ENCODE assay signal across 17 cellular contexts in genomic region chr3:37032961-37033360, GRCh38. TPM values are rescaled to one million over a fixed set of nuclear protein-coding genes. Genes with fewer than 3 reads are reported as not detected.
DNase-seq lines count a peak whose midpoint lies in the region; TF ChIP-seq lines count a peak whose summit lies in the region.
"Had no signal": no experiment of that assay in that cellular context is flagged by ENCODE, and none has a peak within 500 bp of the region (broad histone marks: within the 10 kb centered on the region; RNA-seq: fewer than 3 reads in every experiment).

No MANE protein-coding gene starts in this region.

- DNase-seq in fibroblast of the aortic adventitia (ENCODE audit: low read depth) (peak; percentile 92), mucosa of gallbladder (ENCODE audit: low spot score) (peak; percentile 24), superior temporal gyrus (ENCODE audit: extremely low spot score) (peak; percentile 60), brain microvascular endothelial cell (no peak), MV-4-11 (lab: John Stamatoyannopoulos, UW) (no peak), GF-D8 (lab: John Stamatoyannopoulos, UW) (no peak)
- DNase-seq in activated CD8-positive, alpha-beta memory T cell treated with anti-CD3 and anti-CD28 coated beads for 24 hours: no peak
- DNase-seq: activated naive CD8-positive, alpha-beta T cell treated with anti-CD3 and anti-CD28 coated beads for 36 hours; CD4-positive, alpha-beta memory T cell; effector CD4-positive, alpha-beta T cell; mammary epithelial cell; naive thymus-derived CD4-positive, alpha-beta T cell; NCI-H1436; stimulated activated CD8-positive, alpha-beta memory T cell treated with anti-CD3 and anti-CD28 coated beads, Interleukin-4, amount 100 ng/mL, for 48 hours had no signal

- H3K36me3 ChIP-seq in brain microvascular endothelial cell (replicated peaks): peaks cover 20% of the 10 kb centered on the region
- H3K36me3 ChIP-seq: breast epithelium had no signal

- no peaks in the 10 kb centered on the region for H3K27me3 ChIP-seq in brain microvascular endothelial cell (replicated peaks)
- H3K27me3 ChIP-seq: breast epithelium, suprapubic skin had no signal

- H3K4me3 ChIP-seq in fibroblast of the aortic adventitia (ENCODE audit: low read depth, low read length) (no peak overlapping the region), brain microvascular endothelial cell (ENCODE audit: low read depth, low read length) (no peak overlapping the region)
- H3K4me3 ChIP-seq: breast epithelium, suprapubic skin had no signal

- TF ChIP-seq CTCF in fibroblast of the aortic adventitia (IDR thresholded peaks at IDR 0.05; ENCODE audit: insufficient read depth, low read length) (no peak), brain microvascular endothelial cell (IDR thresholded peaks at IDR 0.05; ENCODE audit: low read depth, low read length, missing control alignments) (no peak)

- H3K27ac ChIP-seq in angular gyrus (ENCODE audit: low read depth, low read length) (peak overlapping the region; percentile 34), brain microvascular endothelial cell (no peak overlapping the region)
- H3K27ac ChIP-seq: suprapubic skin had no signal

- in situ Hi-C loops in brain microvascular endothelial cell (cut with HindIII; ENCODE audit: low pct_ligation_motif_present, low sequenced_read_pairs): loop anchor here (25.0 kb wide), 1 partner anchor 179 kb away; no protein-coding TSS in a partner anchor

RNA-seq across cellular contexts. Expression of gene MLH1, which starts 39.6 kb away (rescaled TPM):
- total RNA-seq in fibroblast of the aortic adventitia (ENCODE audit: low replicate concordance) (56.5 and 63.6 TPM in 2 replicates), mucosa of gallbladder (30.0 TPM)

RNA-seq across cellular contexts. Expression of gene EPM2AIP1, which starts 40.0 kb away (rescaled TPM):
- total RNA-seq in fibroblast of the aortic adventitia (ENCODE audit: low replicate concordance) (26.5 and 45.6 TPM in 2 replicates), mucosa of gallbladder (24.6 TPM)

Comparison
In these comparisons a context has a peak if more than half of its experiments do, and no peak if none do; other contexts are left out.
1. DNase-seq: peak in fibroblast of the aortic adventitia (single experiment), mucosa of gallbladder (single experiment) and superior temporal gyrus (single experiment); none in brain microvascular endothelial cell (single experiment), MV-4-11 (single experiment), GF-D8 (single experiment) and activated CD8-positive, alpha-beta memory T cell treated with anti-CD3 and anti-CD28 coated beads for 24 hours (single experiment).